ENCODE assay signal across 21 cellular contexts in the genomic region with DNA sequence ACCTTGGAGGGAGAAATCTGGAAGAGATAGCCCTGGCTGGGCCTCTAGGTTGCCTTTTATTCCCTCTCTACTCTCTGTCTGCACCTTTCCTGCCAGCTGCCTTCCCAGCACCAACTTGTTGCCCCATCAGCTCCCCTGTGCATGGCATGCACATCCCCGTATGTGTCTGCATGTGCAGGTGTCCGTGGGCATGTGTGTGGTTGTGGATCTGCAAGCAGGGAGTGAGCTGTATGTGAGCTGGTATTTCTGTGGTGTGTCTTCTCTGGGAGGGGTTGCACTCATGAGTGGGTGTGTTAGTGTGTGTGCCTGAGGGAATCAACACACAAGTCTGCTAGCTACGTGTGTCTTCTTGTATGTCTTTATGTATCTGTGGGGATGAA. TPM values are rescaled to one million over a fixed set of nuclear protein-coding genes. Genes with fewer than 3 reads are reported as not detected.
A peak's percentile ranks its signal among the peaks of the same experiment; 100 is the strongest.
DNase-seq lines count a peak whose midpoint lies in the region; ATAC-seq, FAIRE-seq and TF ChIP-seq lines count a peak whose summit lies in the region.
"Had no signal": no experiment of that assay in that cellular context is flagged by ENCODE, and none has a peak within 500 bp of the region (broad histone marks: within the 10 kb centered on the region; RNA-seq: fewer than 3 reads in every experiment).

No MANE protein-coding gene starts in this region.

- FAIRE-seq in GM12891 (lab: Jason Lieb, UNC), result no peak
- FAIRE-seq: D721Med, GM12878 had no signal

- H3K4me3 Mint-ChIP-seq in brain, result peak overlapping the region; percentile 36 to 80 (median 73)
- H3K4me3 Mint-ChIP-seq in neural crest cell, result peak overlapping the region; percentile 64

- H3K27me3 Mint-ChIP-seq in brain, result no peaks in the 10 kb centered on the region
- peaks cover 7% of the 10 kb centered on the region for H3K27me3 Mint-ChIP-seq in neural crest cell (ENCODE audit: low read depth)

- peaks cover 4% of the 10 kb centered on the region for H3K36me3 Mint-ChIP-seq in brain
- peaks cover 9% of the 10 kb centered on the region for H3K36me3 Mint-ChIP-seq in neural crest cell (ENCODE audit: low read depth)

- peaks cover 0 to 25% (median 7%) of the 10 kb centered on the region in 5 experiments for H3K9me3 Mint-ChIP-seq in brain
- peaks cover 5% of the 10 kb centered on the region for H3K9me3 Mint-ChIP-seq in neural crest cell
- H3K9me3 Mint-ChIP-seq: CD8-positive, alpha-beta memory T cell had no signal

- no peak overlapping the region for H3K4me3 ChIP-seq in HEK293 (ENCODE audit: low read depth, low read length)
- H3K4me3 ChIP-seq: BLaER1, GM12878, GM23248, MG63 had no signal

- H3K27ac ChIP-seq in HEK293 (ENCODE audit: extremely low read depth, low read depth, low read length), result no peak overlapping the region
- H3K27ac ChIP-seq: BLaER1, GM23248 had no signal

- TF ChIP-seq POLR2A in GM12891 (IDR thresholded peaks at IDR 0.05; ENCODE audit: low read depth, low read length), result no peak

- H3K4me1 ChIP-seq in HEK293 (ENCODE audit: control insufficient read depth, insufficient read depth, low read length), result no peaks in the 10 kb centered on the region

- CTCF ChIA-PET in HEK293 (lab: Yijun Ruan, JAX), result interaction anchor here (0.6 kb wide), 1 partner anchor 110 kb away, joined by 3 read pairs; no protein-coding TSS in a partner anchor

- no peaks in the 10 kb centered on the region for H3K9me3 ChIP-seq in HEK293 (ENCODE audit: control insufficient read depth, insufficient read depth, low read depth, low read length)
- H3K9me3 ChIP-seq: BLaER1, MG63, SK-N-SH had no signal

- no peak for ATAC-seq in GM21737 (IDR thresholded peaks at IDR 0.05; ENCODE audit: unreplicated experiment)

- H3K27ac Mint-ChIP-seq in brain (peak overlapping the region in 3 of 5 experiments; percentile 38 to 88 (median 52)), neural crest cell (ENCODE audit: unreplicated experiment) (peak overlapping the region; percentile 82)
- H3K27ac Mint-ChIP-seq: CD8-positive, alpha-beta memory T cell had no signal

- no peak for TF ChIP-seq CTCF in HEK293 (tag by site-specific recombination; IDR thresholded peaks at IDR 0.05)
- TF ChIP-seq CTCF in brain (conservative IDR thresholded peaks at IDR 0.05), result no peak
- no peak for TF ChIP-seq CTCF in neural crest cell (conservative IDR thresholded peaks at IDR 0.05)

- H3K36me3 ChIP-seq in HEK293 (ENCODE audit: control insufficient read depth in 2 of 2, insufficient read depth in 1 of 2, low read length in 2 of 2), result no peaks in the 10 kb centered on the region
- H3K36me3 ChIP-seq: BLaER1, MG63 had no signal

- H3K4me1 Mint-ChIP-seq in brain (peaks cover 86% of the 10 kb centered on the region), neural crest cell (peaks cover 63% of the 10 kb centered on the region)

- POLR2A ChIA-PET in HEK293 (lab: Yijun Ruan, JAX), result interaction anchor here (0.6 kb wide), 1 partner anchor 11 kb away, joined by 3 read pairs; no protein-coding TSS in a partner anchor

- peak; percentile 2 for DNase-seq in GM12891 (ENCODE audit: insufficient read length, low spot score)
- no peak for DNase-seq in neural crest cell (ENCODE audit: low read depth, low spot score)
- no peak for DNase-seq in GF-D8 (lab: John Stamatoyannopoulos, UW)
- no peak for DNase-seq in amniotic stem cell (lab: John Stamatoyannopoulos, UW)
- DNase-seq: GM23248; MG63; NCI-H1092; NCI-H345; NK-92 treated with Interleukin-12 subunit alpha and Interleukin-12 subunit beta, amount 100 ng/mL, for 24 hours; SHP77 had no signal

TF ChIP-seq in GM12891, 5 proteins besides CTCF, POLR2A, EP300 and RAD21:
- no peak for TF ChIP-seq PAX5 (IDR thresholded peaks at IDR 0.05; ENCODE audit: insufficient read depth, low read length, severe bottlenecking)
- no peak for TF ChIP-seq SPI1 (IDR thresholded peaks at IDR 0.05; ENCODE audit: low read depth, low read length)
- TF ChIP-seq TAF1 (IDR thresholded peaks at IDR 0.05; ENCODE audit: low read depth, low read length), result no peak
- no peak for TF ChIP-seq POU2F2 (IDR thresholded peaks at IDR 0.05; ENCODE audit: low read depth, low read length)
- no peak for TF ChIP-seq POLR2AphosphoS5 (IDR thresholded peaks at IDR 0.05; ENCODE audit: low read depth, low read length)

TF ChIP-seq in HEK293, 187 proteins besides CTCF, POLR2A, EP300 and RAD21:
- TF ChIP-seq ZNF184 (tag by site-specific recombination; IDR thresholded peaks at IDR 0.05) (no peak), ZNF433 (tag by site-specific recombination; IDR thresholded peaks at IDR 0.05; ENCODE audit: low read depth) (no peak), ZNF223 (tag by site-specific recombination; IDR thresholded peaks at IDR 0.05) (no peak), ZBTB6 (tag by site-specific recombination; IDR thresholded peaks at IDR 0.05) (no peak), SCRT2 (tag by site-specific recombination; IDR thresholded peaks at IDR 0.05) (peak; percentile 77), MZF1 (tag by site-specific recombination; IDR thresholded peaks at IDR 0.05; ENCODE audit: borderline replicate concordance) (no peak)

RNA-seq across cellular contexts. Expression of gene L1CAM, which starts 9.9 kb away (rescaled TPM):
- polyA plus RNA-seq in GM12891 (2012; ENCODE audit: low read depth, missing spikeins), result 0.36 TPM
- polyA plus RNA-seq in brain (ENCODE audit: insufficient read depth, low read depth, low replicate concordance), result 91.5 TPM
- total RNA-seq in neural crest cell, result 133 and 137 TPM in 2 replicates
- total RNA-seq: OCI-LY7 had no signal

RNA-seq across cellular contexts. Expression of gene AVPR2, which starts 28.4 kb away (rescaled TPM):
- 0.44 TPM for polyA plus RNA-seq in GM12891 (2012; ENCODE audit: low read depth, missing spikeins)
- not detected for polyA plus RNA-seq in brain (ENCODE audit: insufficient read depth, low read depth, low replicate concordance)
- total RNA-seq in neural crest cell, result not detected in 2 replicates
- total RNA-seq: CD8-positive, alpha-beta memory T cell; G401; GM12878; GM23248 had no signal
- polyA plus RNA-seq: AG04450; CD8-positive, alpha-beta memory T cell; GM23248; SK-N-SH had no signal

RNA-seq across cellular contexts. Expression of gene PDZD4, which starts 45.8 kb away (rescaled TPM):
- 0.03 TPM for polyA plus RNA-seq in GM12891 (2012; ENCODE audit: low read depth, missing spikeins)
- polyA plus RNA-seq in brain (ENCODE audit: insufficient read depth, low read depth, low replicate concordance), result 128 TPM
- total RNA-seq in neural crest cell, result 48.8 and 52.5 TPM in 2 replicates
- total RNA-seq: GM23248, OCI-LY7 had no signal
- polyA plus RNA-seq: GM23248 had no signal

RNA-seq across cellular contexts. Expression of gene ARHGAP4, which starts 50.0 kb away (rescaled TPM):
- 57.8 TPM for polyA plus RNA-seq in GM12891 (2012; ENCODE audit: low read depth, missing spikeins)
- polyA plus RNA-seq in brain (ENCODE audit: insufficient read depth, low read depth, low replicate concordance), result 16.3 TPM
- 10.2 and 10.7 TPM in 2 replicates for total RNA-seq in neural crest cell

RNA-seq across cellular contexts. Expression of gene NAA10, which starts 58.7 kb away (rescaled TPM):
- polyA plus RNA-seq in GM12891 (2012; ENCODE audit: low read depth, missing spikeins), result 87.7 TPM
- polyA plus RNA-seq in brain (ENCODE audit: insufficient read depth, low read depth, low replicate concordance), result 118 TPM
- 116 and 124 TPM in 2 replicates for total RNA-seq in neural crest cell
